ENCODE assay signal across 8 cellular contexts in the genomic region with DNA sequence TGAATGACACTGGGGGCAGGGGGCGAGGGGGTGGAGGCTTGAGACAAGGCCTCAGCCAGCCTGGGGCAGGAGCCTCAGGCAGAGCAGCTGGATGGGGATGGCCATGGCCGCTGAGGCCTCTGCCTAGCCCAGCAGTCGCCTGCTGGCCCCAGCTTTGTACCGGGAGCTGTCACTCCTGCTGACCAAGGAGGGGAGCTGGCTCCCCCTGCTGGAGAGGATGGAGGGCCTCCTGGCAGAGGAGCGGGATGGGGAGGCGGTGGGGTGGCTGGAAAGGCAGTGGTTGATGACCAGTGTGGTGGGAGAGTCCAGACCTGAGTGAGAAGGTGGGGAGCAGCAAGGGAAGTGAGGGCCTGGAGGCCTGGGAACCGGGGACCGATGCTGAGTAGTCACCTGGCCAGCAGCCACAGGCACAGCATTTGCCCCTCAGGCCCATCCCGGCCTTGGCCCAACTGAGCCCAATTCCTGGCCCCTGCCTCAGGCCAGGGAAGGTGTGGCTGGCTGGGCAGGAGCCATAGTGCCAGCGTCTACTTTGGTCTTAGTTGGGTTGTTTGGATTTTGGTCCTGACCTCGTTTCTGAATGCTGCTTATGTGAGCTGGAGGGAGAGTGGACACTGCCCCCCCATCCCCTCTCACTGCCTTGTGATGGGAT. TPM values are rescaled to one million over a fixed set of nuclear protein-coding genes. Genes with fewer than 3 reads are reported as not detected.
A peak's percentile ranks its signal among the peaks of the same experiment; 100 is the strongest.
DNase-seq lines count a peak whose midpoint lies in the region; ATAC-seq and TF ChIP-seq lines count a peak whose summit lies in the region.

No MANE protein-coding gene starts in this region.

- in situ Hi-C loops in transverse colon (cut with MboI; ENCODE audit: low pct_ligation_motif_present in 1 of 4, low pct_unique_long_range_greater_than_20kb in 1 of 4, low sequenced_read_pairs in 3 of 4) = loop anchor here in 1 of 4 donors (10.0 kb wide), 1 partner anchor 70 kb away; no protein-coding TSS in a partner anchor

- CTCF ChIA-PET in activated naive CD4-positive, alpha-beta T cell treated with anti-CD3 and anti-CD28 coated beads for 36 hours (lab: Charles Lee) = interaction anchor here (0.7 to 4.6 kb wide), 13 partner anchors 9 to 75 kb away, joined by 3 to 42 read pairs (median 6); no protein-coding TSS in a partner anchor

- H3K27ac ChIP-seq in gastroesophageal sphincter (peak overlapping the region; percentile 18 to 92 (median 85)), transverse colon (peak overlapping the region; percentile 44 to 77 (median 61))

- peak; percentile 79 for ATAC-seq in gastroesophageal sphincter
- no peak for ATAC-seq in GM18858 (IDR thresholded peaks at IDR 0.05; ENCODE audit: unreplicated experiment)

- H3K9me3 Mint-ChIP-seq in activated naive CD4-positive, alpha-beta T cell treated with anti-CD3 and anti-CD28 coated beads for 36 hours = no peaks in the 10 kb centered on the region
- H3K9me3 Mint-ChIP-seq in osteocyte (ENCODE audit: unreplicated experiment) = no peaks in the 10 kb centered on the region

- peaks cover 0 to 74% (median 33%) of the 10 kb centered on the region in 3 donors for H3K4me1 ChIP-seq in gastroesophageal sphincter
- peaks cover 0 to 22% (median 9%) of the 10 kb centered on the region in 4 donors for H3K4me1 ChIP-seq in transverse colon

- H3K27ac Mint-ChIP-seq in activated naive CD4-positive, alpha-beta T cell treated with anti-CD3 and anti-CD28 coated beads for 36 hours = peak overlapping the region; percentile 10
- H3K27ac Mint-ChIP-seq in osteocyte (ENCODE audit: unreplicated experiment) = peak overlapping the region; percentile 71

- H3K27me3 Mint-ChIP-seq in activated naive CD4-positive, alpha-beta T cell treated with anti-CD3 and anti-CD28 coated beads for 36 hours (ENCODE audit: low read depth) = no peaks in the 10 kb centered on the region
- no peaks in the 10 kb centered on the region for H3K27me3 Mint-ChIP-seq in osteocyte (ENCODE audit: unreplicated experiment)

- H3K4me3 ChIP-seq in gastroesophageal sphincter (no peak overlapping the region), transverse colon (no peak overlapping the region)

- TF ChIP-seq POLR2A in gastroesophageal sphincter (IDR thresholded peaks at IDR 0.05) = no peak
- TF ChIP-seq POLR2A in transverse colon (IDR thresholded peaks at IDR 0.05) = no peak

- TF ChIP-seq EP300 in gastroesophageal sphincter (IDR thresholded peaks at IDR 0.05) (no peak), transverse colon (IDR thresholded peaks at IDR 0.05; ENCODE audit: low read depth) (no peak)

- no peak overlapping the region for H3K4me3 Mint-ChIP-seq in activated naive CD4-positive, alpha-beta T cell treated with anti-CD3 and anti-CD28 coated beads for 36 hours
- no peak overlapping the region for H3K4me3 Mint-ChIP-seq in osteocyte (ENCODE audit: unreplicated experiment)

- 15% methylated on average over 4 of the region's 11 CpGs; no CpG with 5 or more reads in 1 of the 2 donors for WGBS in gastroesophageal sphincter (ENCODE audit: low coverage in 1 of 2), 2 donors
- 36 to 45% methylated on average over 3 to 11 of the region's 11 CpGs for WGBS in transverse colon (ENCODE audit: low coverage in 1 of 2), 2 donors

- H3K27me3 ChIP-seq in gastroesophageal sphincter (no peaks in the 10 kb centered on the region), transverse colon (no peaks in the 10 kb centered on the region)

- TF ChIP-seq CTCF in AG09319 (IDR thresholded peaks at IDR 0.05; ENCODE audit: low read depth, low read length) (peak; percentile 97), gastroesophageal sphincter (IDR thresholded peaks at IDR 0.05) (peak in 3 of 4 experiments; percentile 87 to 95 (median 92)), osteocyte (IDR thresholded peaks at IDR 0.05) (peak; percentile 91), transverse colon (IDR thresholded peaks at IDR 0.05) (peak; percentile 78 to 90 (median 84))

- DNase-seq in AG09319 (ENCODE audit: extremely low read depth, low read depth) (peak; percentile 36), GM19240 (ENCODE audit: insufficient read length, low spot score) (peak; percentile 71), SHP77 treated with DMSO at 0.1 percent for 48 hours (lab: John Stamatoyannopoulos, UW) (peak; percentile 34), osteocyte (ENCODE audit: extremely low spot score, unreplicated experiment) (peak; percentile 94), transverse colon (peak; percentile 85)
- peak; percentile 75 for DNase-seq in activated naive CD4-positive, alpha-beta T cell treated with anti-CD3 and anti-CD28 coated beads for 36 hours

- H3K36me3 Mint-ChIP-seq in activated naive CD4-positive, alpha-beta T cell treated with anti-CD3 and anti-CD28 coated beads for 36 hours (ENCODE audit: low read depth) = peaks cover 2% of the 10 kb centered on the region
- H3K36me3 Mint-ChIP-seq in osteocyte (ENCODE audit: unreplicated experiment) = peaks cover 8% of the 10 kb centered on the region

- no peaks in the 10 kb centered on the region for H3K9me3 ChIP-seq in gastroesophageal sphincter
- no peaks in the 10 kb centered on the region for H3K9me3 ChIP-seq in transverse colon

- peaks cover 0 to 79% of the 10 kb centered on the region in 2 donors for H3K36me3 ChIP-seq in gastroesophageal sphincter
- peaks cover 0 to 12% (median 5%) of the 10 kb centered on the region in 4 donors for H3K36me3 ChIP-seq in transverse colon

- H3K4me1 Mint-ChIP-seq in activated naive CD4-positive, alpha-beta T cell treated with anti-CD3 and anti-CD28 coated beads for 36 hours (ENCODE audit: low read depth) = peaks cover 2% of the 10 kb centered on the region
- H3K4me1 Mint-ChIP-seq in osteocyte (ENCODE audit: unreplicated experiment) = peaks cover 19% of the 10 kb centered on the region

- intact Hi-C loops in activated naive CD4-positive, alpha-beta T cell treated with anti-CD3 and anti-CD28 coated beads for 36 hours (cut with micrococcal nuclease) = loop anchor here (1.0 to 10.0 kb wide), 4 partner anchors 42 to 193 kb away; a partner anchor contains a TSS
- intact Hi-C loops in transverse colon (cut with DNase I; ENCODE audit: low total_unique reads) = no loop called here

RNA-seq across cellular contexts. Expression of a gene that starts 6.0 kb away (rescaled TPM):
- under 1 TPM; 0.21 to 0.22 TPM for total RNA-seq in activated naive CD4-positive, alpha-beta T cell treated with anti-CD3 and anti-CD28 coated beads for 36 hours
- total RNA-seq in gastroesophageal sphincter (1 to 10 TPM; 2.4 to 5.0 (median 4.4) TPM), osteocyte (4.2 and 4.5 TPM in 2 replicates), transverse colon (10 to 100 TPM in 1 of 4 donors, 1 to 10 TPM in 2, under 1 TPM in 1; 0.37 to 67.7 (median 3.8) TPM)

Comparison
In these comparisons a context has a peak if more than half of its experiments do, and no peak if none do; other contexts are left out.
1. DNase-seq: peak in every context shown above with its lines; median percentile 94 in osteocyte; 85 in transverse colon; 75 in activated naive CD4-positive, alpha-beta T cell treated with anti-CD3 and anti-CD28 coated beads for 36 hours; 71 in GM19240; 36 in AG09319; 34 in SHP77 treated with DMSO at 0.1 percent for 48 hours.